1 cellular context compared by ENCODE assay signal in genomic region chr7:44292876-44293560, GRCh38.
TF ChIP-seq lines count a peak whose summit lies in the region.

No MANE protein-coding gene starts in this region.

TF ChIP-seq in HepG2, 621 proteins besides CTCF, POLR2A, EP300 and RAD21 (continued from another document):
- TF ChIP-seq ZNF639 (CRISPR knock-in tag; conservative IDR thresholded peaks at IDR 0.05): no peak
- no peak for TF ChIP-seq RARA (CRISPR knock-in tag; IDR thresholded peaks at IDR 0.05)
- no peak for TF ChIP-seq KLF12 (CRISPR knock-in tag; IDR thresholded peaks at IDR 0.05; ENCODE audit: borderline replicate concordance)
- TF ChIP-seq SIX1 (CRISPR knock-in tag; IDR thresholded peaks at IDR 0.05; ENCODE audit: borderline replicate concordance): no peak
- TF ChIP-seq MEIS2 (CRISPR knock-in tag; IDR thresholded peaks at IDR 0.05): no peak
- no peak for TF ChIP-seq ZFP82 (CRISPR knock-in tag; IDR thresholded peaks at IDR 0.05; ENCODE audit: borderline replicate concordance)
- no peak for TF ChIP-seq CC2D1A (CRISPR knock-in tag; IDR thresholded peaks at IDR 0.05)
- TF ChIP-seq SOX5 (CRISPR knock-in tag; IDR thresholded peaks at IDR 0.05; ENCODE audit: borderline replicate concordance): no peak
- TF ChIP-seq BRD4 (CRISPR knock-in tag; IDR thresholded peaks at IDR 0.05): no peak
- no peak for TF ChIP-seq NFKB2 (CRISPR knock-in tag; IDR thresholded peaks at IDR 0.05; ENCODE audit: borderline replicate concordance)
